8 cellular contexts compared by ENCODE assay signal in the genomic region with DNA sequence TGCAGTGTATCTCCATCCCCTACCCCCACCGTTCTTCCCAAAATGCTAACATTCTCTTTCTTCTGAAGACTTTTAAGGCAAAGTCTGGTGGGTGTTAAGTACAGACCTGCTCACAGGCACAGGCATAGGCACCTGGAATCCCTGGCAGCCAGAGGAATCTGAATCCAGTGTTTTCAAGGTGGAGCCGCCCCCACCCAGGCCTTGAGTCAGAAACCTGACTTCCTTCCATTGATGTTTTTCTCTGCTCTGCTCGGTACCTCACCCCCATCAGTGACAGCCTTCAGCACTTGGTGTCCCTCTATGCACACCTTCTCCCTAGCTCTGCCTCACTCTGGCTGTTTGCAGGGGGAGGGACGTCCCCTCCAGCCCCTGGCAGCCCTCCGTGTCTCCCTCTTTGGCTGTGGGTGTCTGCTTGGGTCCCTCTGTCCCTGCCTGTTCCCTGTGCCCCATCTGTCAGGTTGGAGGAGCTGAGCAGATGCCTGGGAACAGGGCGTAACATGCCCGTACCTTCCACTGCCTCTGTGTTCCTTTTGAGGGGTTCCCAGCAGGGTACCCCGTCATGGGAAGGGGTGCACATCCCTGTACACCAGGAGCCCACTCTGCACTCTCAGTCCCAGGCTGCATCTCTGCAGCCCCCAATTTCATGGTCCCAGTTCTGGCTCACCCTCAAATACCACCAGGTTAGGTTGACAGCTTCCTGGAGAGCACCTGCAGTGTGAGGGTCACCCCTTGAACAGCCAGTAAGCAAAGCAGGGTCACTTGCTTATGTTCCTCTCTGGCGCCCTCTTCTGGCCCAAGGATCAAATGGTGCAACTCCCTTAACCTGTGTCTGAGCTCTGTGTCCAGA. TPM values are rescaled to one million over a fixed set of nuclear protein-coding genes. Genes with fewer than 3 reads are reported as not detected.
DNase-seq lines count a peak whose midpoint lies in the region; ATAC-seq, FAIRE-seq and TF ChIP-seq lines count a peak whose summit lies in the region.

No MANE protein-coding gene starts in this region.

- no peak overlapping the region for H3K4me3 ChIP-seq in gastrocnemius medialis

- H3K27ac ChIP-seq in 22Rv1 (no peak overlapping the region), gastrocnemius medialis (no peak overlapping the region)

- peak; percentile 78 for DNase-seq in GM12891 (ENCODE audit: insufficient read length, low spot score)
- peak; percentile 65 for DNase-seq in NCI-H1105 treated with DMSO at 0.1 percent for 48 hours (lab: John Stamatoyannopoulos, UW)
- DNase-seq in T-helper 17 cell, result peak; percentile 61 to 76 (median 61)
- peak; percentile 74 for DNase-seq in amniotic epithelial cell (ENCODE audit: low read depth)
- peak; percentile 80 for DNase-seq in left ventricle myocardium superior
- peak; percentile 38 to 60 for DNase-seq in gastrocnemius medialis

- peaks cover 36% of the 10 kb centered on the region for H3K4me1 Mint-ChIP-seq in T-helper 17 cell

- H3K9me3 ChIP-seq in T-helper 17 cell (ENCODE audit: control insufficient read depth, low read length, poor library complexity, severe bottlenecking) (no peaks in the 10 kb centered on the region), gastrocnemius medialis (no peaks in the 10 kb centered on the region)

- peaks cover 0 to 9% of the 10 kb centered on the region in 2 donors for H3K36me3 ChIP-seq in gastrocnemius medialis

- peak; percentile 89 for TF ChIP-seq CTCF in 22Rv1 (IDR thresholded peaks at IDR 0.05)
- peak in 4 of 5 experiments; percentile 63 to 75 (median 66) for TF ChIP-seq CTCF in gastrocnemius medialis (IDR thresholded peaks at IDR 0.05 in 4 of 5, conservative IDR thresholded peaks at IDR 0.05 in 1 of 5)

- TF ChIP-seq POLR2A in GM12891 (IDR thresholded peaks at IDR 0.05; ENCODE audit: low read depth, low read length) (no peak), gastrocnemius medialis (IDR thresholded peaks at IDR 0.05) (no peak)

- ATAC-seq in T-helper 17 cell, result peak; percentile 72
- peak; percentile 44 for ATAC-seq in left ventricle myocardium superior
- ATAC-seq in gastrocnemius medialis, result peak in 1 of 2 donors; percentile 43
- ATAC-seq in GM21717 (IDR thresholded peaks at IDR 0.05; ENCODE audit: unreplicated experiment), result no peak

- peak overlapping the region; percentile 97 for H3K27ac Mint-ChIP-seq in T-helper 17 cell

- H3K4me1 ChIP-seq in gastrocnemius medialis, result peaks cover 4 to 16% of the 10 kb centered on the region in 2 donors

- in situ Hi-C loops in gastrocnemius medialis (cut with MboI; ENCODE audit: low sequenced_read_pairs in 4 of 4), result loop anchor here (5.0 to 10.0 kb wide), 3 partner anchors 112 to 161 kb away; no protein-coding TSS in a partner anchor

- intact Hi-C loops in left ventricle myocardium superior (cut with micrococcal nuclease), result no loop called here
- intact Hi-C loops in gastrocnemius medialis (cut with DNase I; ENCODE audit: low total_unique reads), result no loop called here

- H3K27me3 ChIP-seq in gastrocnemius medialis, result peaks cover 0 to under 1% (median 0%) of the 10 kb centered on the region in 3 donors

- H3K27me3 Mint-ChIP-seq in T-helper 17 cell, result no peaks in the 10 kb centered on the region

- H3K4me3 Mint-ChIP-seq in T-helper 17 cell, result no peak overlapping the region

- H3K36me3 Mint-ChIP-seq in T-helper 17 cell (ENCODE audit: low read depth), result peaks cover 2% of the 10 kb centered on the region

- peak; percentile 95 for FAIRE-seq in GM12891 (lab: Jason Lieb, UNC)

TF ChIP-seq in GM12891, 5 proteins besides CTCF, POLR2A, EP300 and RAD21:
- no peak for TF ChIP-seq SPI1 (IDR thresholded peaks at IDR 0.05; ENCODE audit: low read depth, low read length)
- no peak for TF ChIP-seq POLR2AphosphoS5 (IDR thresholded peaks at IDR 0.05; ENCODE audit: low read depth, low read length)
- TF ChIP-seq POU2F2 (IDR thresholded peaks at IDR 0.05; ENCODE audit: low read depth, low read length), result no peak
- no peak for TF ChIP-seq PAX5 (IDR thresholded peaks at IDR 0.05; ENCODE audit: insufficient read depth, low read length, severe bottlenecking)
- TF ChIP-seq TAF1 (IDR thresholded peaks at IDR 0.05; ENCODE audit: low read depth, low read length), result no peak

RNA-seq across cellular contexts. Expression of a gene that starts 6.7 kb away (rescaled TPM):
- polyA plus RNA-seq in GM12891 (2012; ENCODE audit: low read depth, missing spikeins), result 13.2 TPM
- total RNA-seq in T-helper 17 cell (10 to 100 TPM; 23.8 to 26.2 TPM), left ventricle myocardium superior (24.5 TPM), gastrocnemius medialis (10 to 100 TPM in 3 of 4 donors, 1 to 10 TPM in 1; 8.7 to 16.8 (median 14.0) TPM)

RNA-seq across cellular contexts. Expression of a gene that starts 7.1 kb away (rescaled TPM):
- polyA plus RNA-seq in GM12891 (2012; ENCODE audit: low read depth, missing spikeins), result 18.1 TPM
- total RNA-seq in T-helper 17 cell (10 to 100 TPM; 58.8 to 79.0 TPM), left ventricle myocardium superior (77.9 TPM), gastrocnemius medialis (10 to 100 TPM; 44.4 to 85.0 (median 69.2) TPM)

RNA-seq across cellular contexts. Expression of a gene that starts 8.9 kb away (rescaled TPM):
- 0.21 TPM for polyA plus RNA-seq in GM12891 (2012; ENCODE audit: low read depth, missing spikeins)
- total RNA-seq in T-helper 17 cell, result 1 to 10 TPM; 3.2 to 4.5 TPM
- 0.37 TPM for total RNA-seq in left ventricle myocardium superior
- not detected for total RNA-seq in gastrocnemius medialis
